31 cellular contexts compared by ENCODE assay signal in the genomic region with DNA sequence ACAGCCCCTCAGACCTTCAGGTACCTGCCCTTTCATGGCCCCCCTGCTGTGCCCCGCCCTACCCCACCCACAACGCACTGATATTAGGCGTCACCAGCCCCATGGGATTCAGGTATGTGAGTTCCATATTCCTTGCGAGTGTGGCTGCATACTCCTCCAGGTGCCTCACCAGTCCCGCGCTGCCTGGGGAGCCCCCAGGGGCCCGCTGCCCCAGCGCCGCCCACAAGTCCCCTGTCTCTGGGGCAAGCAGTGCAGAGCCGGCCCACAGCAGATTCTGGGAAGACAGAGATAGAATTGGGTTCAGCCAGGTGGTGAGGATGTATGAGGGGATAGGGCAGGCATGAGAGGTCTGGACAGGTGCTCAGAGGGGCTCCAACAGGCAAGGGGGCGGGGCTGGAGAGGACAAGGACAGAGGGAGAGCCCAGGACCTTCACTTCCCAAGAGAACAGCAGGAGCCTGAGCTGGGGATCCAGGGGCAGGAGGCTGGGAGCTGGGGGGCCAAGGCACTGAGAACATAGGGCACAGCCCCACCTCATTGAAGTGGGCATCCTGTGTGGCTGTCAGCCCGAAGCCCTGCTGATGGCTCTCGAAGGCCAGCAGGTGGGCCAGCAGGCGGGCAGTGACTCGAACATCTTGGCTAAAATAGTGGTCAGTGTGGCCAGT.
"Had no signal": no experiment of that assay in that cellular context is flagged by ENCODE, and none has a peak within 500 bp of the region (broad histone marks: within the 10 kb centered on the region; RNA-seq: fewer than 3 reads in every experiment).

No MANE protein-coding gene starts in this region.

- ATAC-seq: activated naive CD4-positive, alpha-beta T cell treated with anti-CD3 and anti-CD28 coated beads, Interleukin-2, amount 50 U/mL, for 72 hours; activated naive CD8-positive, alpha-beta T cell treated with anti-CD3 and anti-CD28 coated beads, Interleukin-2, amount 50 U/mL, for 24 hours; activated T-cell treated with anti-CD3 and anti-CD28 coated beads, Interleukin-2, amount 50 U/mL, for 4 hours; activated T-cell treated with anti-CD3 and anti-CD28 coated beads, Interleukin-2, amount 50 U/mL, for 72 hours; activated T-helper 17 cell treated with anti-CD3 and anti-CD28 coated beads, Interleukin-2, amount 50 U/mL, for 72 hours; body of pancreas had no signal

- H3K27ac ChIP-seq: adrenal gland, ascending aorta, body of pancreas, brain microvascular endothelial cell, breast epithelium, cardiac muscle cell had no signal

- DNase-seq: activated effector memory CD4-positive, alpha-beta T cell treated with anti-CD3 and anti-CD28 coated beads, Interleukin-2, amount 50 U/mL, for 16 hours; activated effector memory CD4-positive, alpha-beta T cell treated with Interleukin-2 at 50 U/mL for 16 hours; activated gamma-delta T cell; activated gamma-delta T cell treated with Interleukin-2 at 50 U/mL for 16 hours; activated naive CD4-positive, alpha-beta T cell; activated naive CD4-positive, alpha-beta T cell treated with anti-CD3 and anti-CD28 coated beads for 36 hours; activated naive CD4-positive, alpha-beta T cell treated with anti-CD3 and anti-CD28 coated beads, Interleukin-2, amount 10 ng/mL, durations not matched to agents 7 days and 5 days; activated naive CD4-positive, alpha-beta T cell treated with anti-CD3 and anti-CD28 coated beads, Interleukin-2, amount 50 U/mL, for 16 hours; activated naive CD4-positive, alpha-beta T cell treated with Interleukin-2 at 50 U/mL for 16 hours; activated naive CD8-positive, alpha-beta T cell treated with anti-CD3 and anti-CD28 coated beads for 36 hours; activated naive CD8-positive, alpha-beta T cell treated with anti-CD3 and anti-CD28 coated beads, Interleukin-2, amount 10 ng/mL, durations not matched to agents 7 days and 5 days; activated naive CD8-positive, alpha-beta T cell treated with anti-CD3 and anti-CD28 coated beads, Interleukin-2, amount 50 U/mL, for 24 hours; activated T-cell treated with anti-CD3 and anti-CD28 coated beads, Interleukin-2, amount 50 U/mL, for 24 hours; activated T-cell treated with anti-CD3 and anti-CD28 coated beads, Interleukin-2, amount 50 U/mL, for 4 hours; activated T-cell treated with anti-CD3 and anti-CD28 coated beads, Interleukin-2, amount 50 U/mL, for 48 hours; activated T-cell treated with anti-CD3 and anti-CD28 coated beads, Interleukin-2, amount 50 U/mL, for 72 hours; adrenal gland; amniotic stem cell; amygdala; anterior cingulate cortex; aorta; body of pancreas; brain microvascular endothelial cell; caudate nucleus; central memory CD4-positive, alpha-beta T cell; cerebellar nuclear complex had no signal
